13 cellular contexts compared by ENCODE assay signal in the genomic region with DNA sequence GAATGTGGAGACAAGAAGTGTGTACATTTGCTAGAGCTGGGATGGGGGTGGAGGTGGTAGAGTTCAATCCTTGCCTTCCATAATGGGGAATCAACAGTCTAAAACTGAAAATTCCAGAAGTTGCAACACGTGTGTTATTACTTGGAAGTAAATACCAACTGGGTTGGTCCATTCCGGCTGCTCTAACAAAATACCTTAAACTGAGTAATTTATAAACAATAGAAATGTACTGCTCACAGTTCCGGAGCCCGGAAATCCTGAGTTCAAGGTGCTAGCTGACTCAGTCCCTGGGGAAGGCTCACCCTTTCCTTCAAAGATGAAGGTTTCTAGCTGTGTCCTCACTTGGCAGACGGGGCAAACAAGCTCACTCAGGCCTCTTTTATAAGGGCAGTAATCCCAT. TPM values are rescaled to one million over a fixed set of nuclear protein-coding genes. Genes with fewer than 3 reads are reported as not detected.
DNase-seq lines count a peak whose midpoint lies in the region; ATAC-seq, FAIRE-seq and TF ChIP-seq lines count a peak whose summit lies in the region.
"Had no signal": no experiment of that assay in that cellular context is flagged by ENCODE, and none has a peak within 500 bp of the region (broad histone marks: within the 10 kb centered on the region; RNA-seq: fewer than 3 reads in every experiment).

No MANE protein-coding gene starts in this region.

- DNase-seq in A172 (ENCODE audit: low spot score): peak; percentile 87
- peak; percentile 97 for DNase-seq in HT1080 (ENCODE audit: low read depth)
- DNase-seq in bronchial epithelial cell (ENCODE audit: low read depth): peak; percentile 98
- DNase-seq in kidney epithelial cell (ENCODE audit: low read depth): peak; percentile 49
- DNase-seq in NCI-H345 (lab: John Stamatoyannopoulos, UW): no peak
- no peak for DNase-seq in COLO668 (lab: John Stamatoyannopoulos, UW; ENCODE audit: unreplicated experiment)
- DNase-seq in GM20000 (ENCODE audit: low spot score): no peak
- DNase-seq: ACHN; activated CD4-positive, alpha-beta T cell treated with anti-CD3 and anti-CD28 coated beads, Interleukin-2, amount 10 ng/mL, durations not matched to agents 24 days and 14 days; activated naive CD4-positive, alpha-beta T cell treated with anti-CD3 and anti-CD28 coated beads, Interleukin-2, amount 50 U/mL, for 16 hours; left lung; NCI-H2081 had no signal

- H3K27me3 ChIP-seq in bronchial epithelial cell (ENCODE audit: control insufficient read depth, insufficient read depth, low read length) (no peaks in the 10 kb centered on the region), kidney epithelial cell (ENCODE audit: control insufficient read depth, insufficient read depth, low read length) (no peaks in the 10 kb centered on the region)
- H3K27me3 ChIP-seq: left lung had no signal

- no peaks in the 10 kb centered on the region for H3K36me3 ChIP-seq in bronchial epithelial cell (ENCODE audit: control insufficient read depth, insufficient read depth, low read length)
- no peaks in the 10 kb centered on the region for H3K36me3 ChIP-seq in kidney epithelial cell (ENCODE audit: control insufficient read depth, insufficient read depth, low read length)
- H3K36me3 ChIP-seq: left lung had no signal

- peak; percentile 81 for FAIRE-seq in bronchial epithelial cell (lab: Jason Lieb, UNC)

- no peak overlapping the region for H3K4me3 ChIP-seq in bronchial epithelial cell (ENCODE audit: low read depth, low read length)
- H3K4me3 ChIP-seq in kidney epithelial cell (ENCODE audit: low read depth, low read length): no peak overlapping the region
- H3K4me3 ChIP-seq: left lung had no signal

- no peak for ATAC-seq in HG02973 (IDR thresholded peaks at IDR 0.05; ENCODE audit: unreplicated experiment)
- ATAC-seq: left lung had no signal

- TF ChIP-seq CTCF in bronchial epithelial cell (IDR thresholded peaks at IDR 0.05; ENCODE audit: insufficient read depth, low read length, severe bottlenecking) (no peak), kidney epithelial cell (IDR thresholded peaks at IDR 0.05; ENCODE audit: insufficient read depth, low read length, poor library complexity, severe bottlenecking) (no peak), GM20000 (IDR thresholded peaks at IDR 0.05; ENCODE audit: extremely low read depth, missing control alignments) (no peak)

RNA-seq across cellular contexts. Expression of a gene that starts 59.0 kb away (rescaled TPM):
- 22.4 and 29.3 TPM in 2 replicates for total RNA-seq in A172 (2014; rRNA removed; shearing (Covaris generic))
- 65.7 and 66.1 TPM in 2 replicates for total RNA-seq in HT1080 (2014; rRNA removed; shearing (Covaris generic))
- 27.4 and 27.8 TPM in 2 replicates for polyA plus RNA-seq in HT1080 (2015; cell fraction: cytosol; rRNA removed)
- polyA plus RNA-seq in HT1080 (2015; cell fraction: nucleus; rRNA removed): 29.8 and 34.0 TPM in 2 replicates
- total RNA-seq in bronchial epithelial cell: 41.1 and 45.8 TPM in 2 replicates
- total RNA-seq in kidney epithelial cell: 30.6 and 34.1 TPM in 2 replicates
- total RNA-seq: activated CD4-positive, alpha-beta T cell treated with anti-CD3 and anti-CD28 coated beads, Interleukin-2, amount 10 ng/mL, durations not matched to agents 24 days and 14 days had no signal

Comparison
In these comparisons a context has a peak if more than half of its experiments do, and no peak if none do; other contexts are left out.
1. DNase-seq: peak in A172 (single experiment), HT1080 (single experiment), bronchial epithelial cell (single experiment) and kidney epithelial cell (single experiment); none in NCI-H345 (single experiment), COLO668 (single experiment) and GM20000 (single experiment).